1 cellular context compared by ENCODE assay signal in genomic region chr19:4911786-4912672, GRCh38.
TF ChIP-seq lines count a peak whose summit lies in the region.

No MANE protein-coding gene starts in this region.

TF ChIP-seq in HepG2, 621 proteins besides CTCF, POLR2A, EP300 and RAD21 (continued from another document and continues in another):
- TF ChIP-seq SMYD3 (CRISPR knock-in tag; IDR thresholded peaks at IDR 0.05) (no peak), TCF7 (IDR thresholded peaks at IDR 0.05; ENCODE audit: low read depth) (no peak), ZBTB21 (CRISPR knock-in tag; IDR thresholded peaks at IDR 0.05) (no peak), ZBTB44 (CRISPR knock-in tag; IDR thresholded peaks at IDR 0.05) (no peak), KDM4B (CRISPR knock-in tag; IDR thresholded peaks at IDR 0.05) (no peak), AKAP8 (CRISPR knock-in tag; IDR thresholded peaks at IDR 0.05) (no peak), NAIF1 (CRISPR knock-in tag; IDR thresholded peaks at IDR 0.05; ENCODE audit: borderline replicate concordance) (no peak), SYNCRIP (IDR thresholded peaks at IDR 0.05; ENCODE audit: insufficient read depth, low read depth, low read length) (no peak), ELF3 (CRISPR knock-in tag; IDR thresholded peaks at IDR 0.05) (no peak), ASH2L (IDR thresholded peaks at IDR 0.05; ENCODE audit: insufficient read length, low read depth, low read length) (no peak), HCFC1 (IDR thresholded peaks at IDR 0.05; ENCODE audit: low read depth, low read length) (no peak), RORA (CRISPR knock-in tag; IDR thresholded peaks at IDR 0.05) (no peak), ZNF773 (CRISPR knock-in tag; IDR thresholded peaks at IDR 0.05; ENCODE audit: borderline replicate concordance) (no peak), ZNF660 (CRISPR knock-in tag; IDR thresholded peaks at IDR 0.05; ENCODE audit: borderline replicate concordance, low read depth) (no peak), ZNF670 (CRISPR knock-in tag; IDR thresholded peaks at IDR 0.05; ENCODE audit: borderline replicate concordance) (no peak), PCBP1 (IDR thresholded peaks at IDR 0.05; ENCODE audit: borderline replicate concordance, low read depth, low read length) (no peak), RXRB (CRISPR knock-in tag; IDR thresholded peaks at IDR 0.05; ENCODE audit: borderline replicate concordance) (peak; percentile 16; the same call in 1 of the 2 replicates), ZNF709 (CRISPR knock-in tag; IDR thresholded peaks at IDR 0.05) (no peak), SP1 (IDR thresholded peaks at IDR 0.05) (no peak), SP1 (CRISPR knock-in tag; IDR thresholded peaks at IDR 0.05) (no peak), ZNF75D (CRISPR knock-in tag; IDR thresholded peaks at IDR 0.05; ENCODE audit: borderline replicate concordance) (no peak), HNRNPH1 (optimal IDR thresholded peaks at IDR 0.05; ENCODE audit: low read depth, low read length) (no peak), ZMAT5 (CRISPR knock-in tag; IDR thresholded peaks at IDR 0.05; ENCODE audit: borderline replicate concordance, low read depth) (no peak), JDP2 (CRISPR knock-in tag; IDR thresholded peaks at IDR 0.05; ENCODE audit: borderline replicate concordance) (no peak), SOX13 (IDR thresholded peaks at IDR 0.05) (no peak), SOX13 (CRISPR knock-in tag; conservative IDR thresholded peaks at IDR 0.05 in 1 of 2, IDR thresholded peaks at IDR 0.05 in 1 of 2) (no peak), ATF7-NPFF (CRISPR knock-in tag; IDR thresholded peaks at IDR 0.05; ENCODE audit: low read depth) (no peak), CCAR2 (optimal IDR thresholded peaks at IDR 0.05; ENCODE audit: low read depth, low read length) (no peak), ZNF10 (CRISPR knock-in tag; IDR thresholded peaks at IDR 0.05; ENCODE audit: borderline replicate concordance, low read depth) (no peak), ZNF333 (CRISPR knock-in tag; IDR thresholded peaks at IDR 0.05; ENCODE audit: borderline replicate concordance) (peak; percentile 40; the same call in 1 of the 2 replicates), ZC3H13 (CRISPR knock-in tag; IDR thresholded peaks at IDR 0.05) (no peak), ZNF263 (CRISPR knock-in tag; IDR thresholded peaks at IDR 0.05) (peak; percentile 79), ZNF782 (CRISPR knock-in tag; IDR thresholded peaks at IDR 0.05; ENCODE audit: borderline replicate concordance) (no peak), WIZ (CRISPR knock-in tag; IDR thresholded peaks at IDR 0.05) (no peak), ZNF883 (CRISPR knock-in tag; IDR thresholded peaks at IDR 0.05; ENCODE audit: not compliant biosample characterization) (no peak), TBP (CRISPR knock-in tag; IDR thresholded peaks at IDR 0.05) (no peak), FOXM1 (CRISPR knock-in tag; IDR thresholded peaks at IDR 0.05) (no peak), TEAD3 (CRISPR knock-in tag; optimal IDR thresholded peaks at IDR 0.05; ENCODE audit: borderline replicate concordance) (no peak), SRY (CRISPR knock-in tag; IDR thresholded peaks at IDR 0.05) (no peak), E2F1 (CRISPR knock-in tag; IDR thresholded peaks at IDR 0.05) (no peak), NFYC (CRISPR knock-in tag; IDR thresholded peaks at IDR 0.05) (no peak), HNF4A (CRISPR knock-in tag; IDR thresholded peaks at IDR 0.05) (peak; percentile 50), ELK4 (CRISPR knock-in tag; IDR thresholded peaks at IDR 0.05; ENCODE audit: borderline replicate concordance) (no peak), ZGPAT (CRISPR knock-in tag; IDR thresholded peaks at IDR 0.05) (no peak), NCOR1 (IDR thresholded peaks at IDR 0.05; ENCODE audit: borderline replicate concordance, low read length) (no peak), ZNF788 (CRISPR knock-in tag; IDR thresholded peaks at IDR 0.05; ENCODE audit: borderline replicate concordance) (no peak)
- TF ChIP-seq, protein P1, sequence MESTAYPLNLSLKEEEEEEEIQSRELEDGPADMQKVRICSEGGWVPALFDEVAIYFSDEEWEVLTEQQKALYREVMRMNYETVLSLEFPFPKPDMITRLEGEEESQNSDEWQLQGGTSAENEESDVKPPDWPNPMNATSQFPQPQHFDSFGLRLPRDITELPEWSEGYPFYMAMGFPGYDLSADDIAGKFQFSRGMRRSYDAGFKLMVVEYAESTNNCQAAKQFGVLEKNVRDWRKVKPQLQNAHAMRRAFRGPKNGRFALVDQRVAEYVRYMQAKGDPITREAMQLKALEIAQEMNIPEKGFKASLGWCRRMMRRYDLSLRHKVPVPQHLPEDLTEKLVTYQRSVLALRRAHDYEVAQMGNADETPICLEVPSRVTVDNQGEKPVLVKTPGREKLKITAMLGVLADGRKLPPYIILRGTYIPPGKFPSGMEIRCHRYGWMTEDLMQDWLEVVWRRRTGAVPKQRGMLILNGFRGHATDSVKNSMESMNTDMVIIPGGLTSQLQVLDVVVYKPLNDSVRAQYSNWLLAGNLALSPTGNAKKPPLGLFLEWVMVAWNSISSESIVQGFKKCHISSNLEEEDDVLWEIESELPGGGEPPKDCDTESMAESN (CRISPR knock-in tag; conservative IDR thresholded peaks at IDR 0.05), result no peak
- TF ChIP-seq, protein P2, sequence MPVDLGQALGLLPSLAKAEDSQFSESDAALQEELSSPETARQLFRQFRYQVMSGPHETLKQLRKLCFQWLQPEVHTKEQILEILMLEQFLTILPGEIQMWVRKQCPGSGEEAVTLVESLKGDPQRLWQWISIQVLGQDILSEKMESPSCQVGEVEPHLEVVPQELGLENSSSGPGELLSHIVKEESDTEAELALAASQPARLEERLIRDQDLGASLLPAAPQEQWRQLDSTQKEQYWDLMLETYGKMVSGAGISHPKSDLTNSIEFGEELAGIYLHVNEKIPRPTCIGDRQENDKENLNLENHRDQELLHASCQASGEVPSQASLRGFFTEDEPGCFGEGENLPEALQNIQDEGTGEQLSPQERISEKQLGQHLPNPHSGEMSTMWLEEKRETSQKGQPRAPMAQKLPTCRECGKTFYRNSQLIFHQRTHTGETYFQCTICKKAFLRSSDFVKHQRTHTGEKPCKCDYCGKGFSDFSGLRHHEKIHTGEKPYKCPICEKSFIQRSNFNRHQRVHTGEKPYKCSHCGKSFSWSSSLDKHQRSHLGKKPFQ (CRISPR knock-in tag; IDR thresholded peaks at IDR 0.05; ENCODE audit: insufficient replicate concordance), result peak; percentile 61
- TF ChIP-seq, protein P3, sequence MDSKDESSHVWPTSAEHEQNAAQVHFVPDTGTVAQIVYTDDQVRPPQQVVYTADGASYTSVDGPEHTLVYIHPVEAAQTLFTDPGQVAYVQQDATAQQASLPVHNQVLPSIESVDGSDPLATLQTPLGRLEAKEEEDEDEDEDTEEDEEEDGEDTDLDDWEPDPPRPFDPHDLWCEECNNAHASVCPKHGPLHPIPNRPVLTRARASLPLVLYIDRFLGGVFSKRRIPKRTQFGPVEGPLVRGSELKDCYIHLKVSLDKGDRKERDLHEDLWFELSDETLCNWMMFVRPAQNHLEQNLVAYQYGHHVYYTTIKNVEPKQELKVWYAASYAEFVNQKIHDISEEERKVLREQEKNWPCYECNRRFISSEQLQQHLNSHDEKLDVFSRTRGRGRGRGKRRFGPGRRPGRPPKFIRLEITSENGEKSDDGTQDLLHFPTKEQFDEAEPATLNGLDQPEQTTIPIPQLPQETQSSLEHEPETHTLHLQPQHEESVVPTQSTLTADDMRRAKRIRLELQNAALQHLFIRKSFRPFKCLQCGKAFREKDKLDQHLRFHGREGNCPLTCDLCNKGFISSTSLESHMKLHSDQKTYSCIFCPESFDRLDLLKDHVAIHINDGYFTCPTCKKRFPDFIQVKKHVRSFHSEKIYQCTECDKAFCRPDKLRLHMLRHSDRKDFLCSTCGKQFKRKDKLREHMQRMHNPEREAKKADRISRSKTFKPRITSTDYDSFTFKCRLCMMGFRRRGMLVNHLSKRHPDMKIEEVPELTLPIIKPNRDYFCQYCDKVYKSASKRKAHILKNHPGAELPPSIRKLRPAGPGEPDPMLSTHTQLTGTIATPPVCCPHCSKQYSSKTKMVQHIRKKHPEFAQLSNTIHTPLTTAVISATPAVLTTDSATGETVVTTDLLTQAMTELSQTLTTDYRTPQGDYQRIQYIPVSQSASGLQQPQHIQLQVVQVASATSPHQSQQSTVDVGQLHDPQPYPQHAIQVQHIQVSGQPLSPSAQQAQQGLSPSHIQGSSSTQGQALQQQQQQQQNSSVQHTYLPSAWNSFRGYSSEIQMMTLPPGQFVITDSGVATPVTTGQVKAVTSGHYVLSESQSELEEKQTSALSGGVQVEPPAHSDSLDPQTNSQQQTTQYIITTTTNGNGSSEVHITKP (CRISPR knock-in tag; IDR thresholded peaks at IDR 0.05; ENCODE audit: low read depth), result no peak
- TF ChIP-seq, protein P4, sequence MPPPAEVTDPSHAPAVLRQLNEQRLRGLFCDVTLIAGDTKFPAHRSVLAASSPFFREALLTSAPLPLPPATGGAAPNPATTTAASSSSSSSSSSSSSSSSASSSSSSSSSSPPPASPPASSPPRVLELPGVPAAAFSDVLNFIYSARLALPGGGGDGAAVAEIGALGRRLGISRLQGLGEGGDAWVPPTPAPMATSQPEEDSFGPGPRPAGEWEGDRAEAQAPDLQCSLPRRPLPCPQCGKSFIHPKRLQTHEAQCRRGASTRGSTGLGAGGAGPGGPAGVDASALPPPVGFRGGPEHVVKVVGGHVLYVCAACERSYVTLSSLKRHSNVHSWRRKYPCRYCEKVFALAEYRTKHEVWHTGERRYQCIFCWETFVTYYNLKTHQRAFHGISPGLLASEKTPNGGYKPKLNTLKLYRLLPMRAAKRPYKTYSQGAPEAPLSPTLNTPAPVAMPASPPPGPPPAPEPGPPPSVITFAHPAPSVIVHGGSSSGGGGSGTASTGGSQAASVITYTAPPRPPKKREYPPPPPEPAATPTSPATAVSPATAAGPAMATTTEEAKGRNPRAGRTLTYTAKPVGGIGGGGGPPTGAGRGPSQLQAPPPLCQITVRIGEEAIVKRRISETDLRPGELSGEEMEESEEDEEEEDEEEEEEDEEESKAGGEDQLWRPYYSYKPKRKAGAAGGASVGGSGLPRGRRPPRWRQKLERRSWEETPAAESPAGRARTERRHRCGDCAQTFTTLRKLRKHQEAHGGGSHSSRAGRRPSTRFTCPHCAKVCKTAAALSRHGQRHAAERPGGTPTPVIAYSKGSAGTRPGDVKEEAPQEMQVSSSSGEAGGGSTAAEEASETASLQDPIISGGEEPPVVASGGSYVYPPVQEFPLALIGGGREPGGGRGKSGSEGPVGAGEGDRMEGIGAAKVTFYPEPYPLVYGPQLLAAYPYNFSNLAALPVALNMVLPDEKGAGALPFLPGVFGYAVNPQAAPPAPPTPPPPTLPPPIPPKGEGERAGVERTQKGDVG (CRISPR knock-in tag; IDR thresholded peaks at IDR 0.05; ENCODE audit: borderline replicate concordance), result no peak
- TF ChIP-seq, protein P5, sequence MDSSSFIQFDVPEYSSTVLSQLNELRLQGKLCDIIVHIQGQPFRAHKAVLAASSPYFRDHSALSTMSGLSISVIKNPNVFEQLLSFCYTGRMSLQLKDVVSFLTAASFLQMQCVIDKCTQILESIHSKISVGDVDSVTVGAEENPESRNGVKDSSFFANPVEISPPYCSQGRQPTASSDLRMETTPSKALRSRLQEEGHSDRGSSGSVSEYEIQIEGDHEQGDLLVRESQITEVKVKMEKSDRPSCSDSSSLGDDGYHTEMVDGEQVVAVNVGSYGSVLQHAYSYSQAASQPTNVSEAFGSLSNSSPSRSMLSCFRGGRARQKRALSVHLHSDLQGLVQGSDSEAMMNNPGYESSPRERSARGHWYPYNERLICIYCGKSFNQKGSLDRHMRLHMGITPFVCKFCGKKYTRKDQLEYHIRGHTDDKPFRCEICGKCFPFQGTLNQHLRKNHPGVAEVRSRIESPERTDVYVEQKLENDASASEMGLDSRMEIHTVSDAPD (CRISPR knock-in tag; IDR thresholded peaks at IDR 0.05), result no peak
- TF ChIP-seq, protein P6, sequence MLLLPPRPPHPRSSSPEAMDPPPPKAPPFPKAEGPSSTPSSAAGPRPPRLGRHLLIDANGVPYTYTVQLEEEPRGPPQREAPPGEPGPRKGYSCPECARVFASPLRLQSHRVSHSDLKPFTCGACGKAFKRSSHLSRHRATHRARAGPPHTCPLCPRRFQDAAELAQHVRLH (CRISPR knock-in tag; IDR thresholded peaks at IDR 0.05; ENCODE audit: borderline replicate concordance, low read depth), result no peak
